ENCODE assay signal across 14 cellular contexts in the genomic region with DNA sequence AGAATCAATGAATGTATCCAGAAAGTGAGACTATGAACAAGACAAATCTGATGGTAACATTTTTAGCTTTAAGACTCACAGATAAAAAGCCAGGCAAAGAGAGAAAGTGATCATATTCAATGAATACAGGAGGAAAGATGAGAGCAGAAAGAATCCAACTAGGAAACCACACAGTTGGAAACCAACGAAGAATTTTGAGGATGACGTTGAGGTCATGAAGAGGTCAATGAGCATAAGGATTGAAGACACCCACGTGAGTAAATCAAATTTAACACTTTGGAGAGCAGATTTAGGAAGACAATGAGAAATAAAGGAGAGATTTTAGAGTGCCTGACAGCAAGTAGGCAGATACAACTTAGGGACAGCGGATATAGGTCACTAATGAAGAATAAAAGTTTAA.
DNase-seq lines count a peak whose midpoint lies in the region; ATAC-seq, FAIRE-seq and TF ChIP-seq lines count a peak whose summit lies in the region.
"Had no signal": no experiment of that assay in that cellular context is flagged by ENCODE, and none has a peak within 500 bp of the region (broad histone marks: within the 10 kb centered on the region; RNA-seq: fewer than 3 reads in every experiment).

No MANE protein-coding gene starts in this region.

- peak; percentile 32 for FAIRE-seq in astrocyte (lab: Jason Lieb, UNC)
- FAIRE-seq: HTR-8/SVneo had no signal

- H3K9ac ChIP-seq in IMR-90 (ENCODE audit: low read depth, low read length) (no peak overlapping the region), astrocyte (ENCODE audit: low read length) (no peak overlapping the region)

- POLR2A ChIA-PET in IMR-90 (lab: Charles Lee; ENCODE audit: unreplicated experiment): no interaction called here

- TF ChIP-seq CTCF in IMR-90 (conservative IDR thresholded peaks at IDR 0.05; ENCODE audit: low read depth, low read length) (no peak), astrocyte (IDR thresholded peaks at IDR 0.05; ENCODE audit: insufficient read depth, low read depth, low read length) (no peak)

- H3K4me3 Mint-ChIP-seq in astrocyte (ENCODE audit: unreplicated experiment): no peak overlapping the region
- H3K4me3 Mint-ChIP-seq: CD8-positive, alpha-beta memory T cell; IgD-negative memory B cell had no signal

- H2BK120ac ChIP-seq in IMR-90 (ENCODE audit: low read depth, low read length): no peak overlapping the region

- H3K27ac ChIP-seq in IMR-90 (ENCODE audit: insufficient read depth, low read length): no peak overlapping the region
- no peak overlapping the region for H3K27ac ChIP-seq in astrocyte (ENCODE audit: low read depth, low read length)

- H3K4me3 ChIP-seq in IMR-90 (ENCODE audit: insufficient read depth, low read depth, low read length) (no peak overlapping the region), astrocyte (ENCODE audit: insufficient read depth, low read depth, low read length) (no peak overlapping the region)

- no peaks in the 10 kb centered on the region for H3K4me1 ChIP-seq in IMR-90 (ENCODE audit: control insufficient read depth, insufficient read depth, low read length)
- peaks cover 7% of the 10 kb centered on the region for H3K4me1 ChIP-seq in astrocyte (ENCODE audit: insufficient read depth, low read length)

- H3K4me2 ChIP-seq in IMR-90 (ENCODE audit: low read depth, low read length) (no peak overlapping the region), astrocyte (ENCODE audit: low read length) (peak overlapping the region; percentile 40)

- no peak for ATAC-seq in IMR-90 (ENCODE audit: low read depth)
- no peak for ATAC-seq in HG03439 (IDR thresholded peaks at IDR 0.05; ENCODE audit: unreplicated experiment)
- ATAC-seq in HG02678 (IDR thresholded peaks at IDR 0.05; ENCODE audit: unreplicated experiment): no peak
- no peak for ATAC-seq in HG03457 (IDR thresholded peaks at IDR 0.05; ENCODE audit: unreplicated experiment)

- H4K5ac ChIP-seq in IMR-90 (ENCODE audit: low read depth, low read length): no peak overlapping the region

- 29% methylated on average over 1 of the region's 4 CpGs; no CpG with 5 or more reads in 1 of the 2 experiments for WGBS in IMR-90 (ENCODE audit: extremely low coverage in 2 of 2, insufficient read length in 1 of 2), 2 experiments

- H3K36me3 ChIP-seq in IMR-90 (ENCODE audit: control insufficient read depth, insufficient read depth, low read length) (no peaks in the 10 kb centered on the region), astrocyte (ENCODE audit: insufficient read depth, low read length) (no peaks in the 10 kb centered on the region)

- in situ Hi-C loops in IMR-90 (cut with MboI; ENCODE audit: low sequenced_read_pairs): loop anchor here (25.0 kb wide), 1 partner anchor 1420 kb away; no protein-coding TSS in a partner anchor

- no peak overlapping the region for H2AK5ac ChIP-seq in IMR-90 (ENCODE audit: low read depth, low read length)

- no peak overlapping the region for H4K91ac ChIP-seq in IMR-90 (ENCODE audit: insufficient read depth, low read depth, low read length)

- H2BK15ac ChIP-seq in IMR-90 (ENCODE audit: low read depth, low read length): no peak overlapping the region

- peaks cover 4% of the 10 kb centered on the region for H3K27me3 Mint-ChIP-seq in astrocyte (ENCODE audit: low read depth, unreplicated experiment)
- H3K27me3 Mint-ChIP-seq: CD8-positive, alpha-beta memory T cell; IgD-negative memory B cell had no signal

- H3K14ac ChIP-seq in IMR-90 (replicated peaks; ENCODE audit: low read depth, low read length): no peak overlapping the region

- TF ChIP-seq RAD21 in IMR-90 (IDR thresholded peaks at IDR 0.05; ENCODE audit: low read length): no peak

- no peaks in the 10 kb centered on the region for H3K79me1 ChIP-seq in IMR-90 (ENCODE audit: low read depth in 1 of 2, low read length in 2 of 2)

- TF ChIP-seq POLR2A in IMR-90 (IDR thresholded peaks at IDR 0.05; ENCODE audit: low read depth, low read length): no peak

- no peak overlapping the region for H3K23ac ChIP-seq in IMR-90 (ENCODE audit: low read depth, low read length)

- no peak overlapping the region for H2BK20ac ChIP-seq in IMR-90 (ENCODE audit: low read depth, low read length)

- H3K9me1 ChIP-seq in IMR-90 (ENCODE audit: insufficient read depth, low read length): no peaks in the 10 kb centered on the region

- CTCF ChIA-PET in IMR-90 (lab: Yijun Ruan, JAX): interaction anchor here (0.6 kb wide), 1 partner anchor 343 kb away, joined by 3 read pairs; no protein-coding TSS in a partner anchor

- H2BK5ac ChIP-seq in IMR-90 (ENCODE audit: low read depth, low read length, poor library complexity, severe bottlenecking): no peak overlapping the region

- H3K36me3 Mint-ChIP-seq in astrocyte (ENCODE audit: low read depth, unreplicated experiment): no peaks in the 10 kb centered on the region
- H3K36me3 Mint-ChIP-seq: CD8-positive, alpha-beta memory T cell had no signal

- BruUV-seq in IMR-90 (replicated peaks; lab: Mats Ljungman, UMichigan): no TSS peak

- H3K9me3 ChIP-seq in IMR-90 (ENCODE audit: control insufficient read depth, insufficient read depth, low read length) (no peaks in the 10 kb centered on the region), astrocyte (ENCODE audit: insufficient read depth, low read depth, low read length) (no peaks in the 10 kb centered on the region)

- DNase-seq in IMR-90 (peak; percentile 21), astrocyte (ENCODE audit: low read depth) (peak; percentile 73), fibroblast of peridontal ligament (ENCODE audit: extremely low read depth) (peak; percentile 39), non-pigmented ciliary epithelial cell (ENCODE audit: low read depth) (peak; percentile 36), NCI-H187 treated with DMSO at 0.1 percent for 48 hours (lab: John Stamatoyannopoulos, UW) (no peak)
- DNase-seq: C1 segment of cervical spinal cord; CD8-positive, alpha-beta memory T cell; NCI-H510A; SHP77 had no signal

- no peak overlapping the region for H3K27ac Mint-ChIP-seq in astrocyte (ENCODE audit: unreplicated experiment)
- H3K27ac Mint-ChIP-seq: CD8-positive, alpha-beta memory T cell; IgD-negative memory B cell had no signal

- no peaks in the 10 kb centered on the region for H3K27me3 ChIP-seq in IMR-90 (ENCODE audit: control insufficient read depth, insufficient read depth, low read length)
- no peaks in the 10 kb centered on the region for H3K27me3 ChIP-seq in astrocyte (ENCODE audit: insufficient read depth, low read length)

- H2AK9ac ChIP-seq in IMR-90 (replicated peaks; ENCODE audit: low read depth, low read length, poor library complexity): no peak overlapping the region

- H4K20me1 ChIP-seq in IMR-90 (ENCODE audit: insufficient read depth, low read length) (no peaks in the 10 kb centered on the region), astrocyte (ENCODE audit: insufficient read depth, low read length) (no peaks in the 10 kb centered on the region)

- no peak overlapping the region for H3K56ac ChIP-seq in IMR-90 (ENCODE audit: extremely low read depth, insufficient read depth, low read length)

- H4K8ac ChIP-seq in IMR-90 (ENCODE audit: low read depth in 2 of 2, low read length in 2 of 2): no peak overlapping the region

- no peaks in the 10 kb centered on the region for H3K9me3 Mint-ChIP-seq in astrocyte (ENCODE audit: unreplicated experiment)

- dilution Hi-C loops in IMR-90 (cut with HindIII; ENCODE audit: low sequenced_read_pairs, unreplicated experiment): no loop called here

- no peak overlapping the region for H3K4ac ChIP-seq in IMR-90 (ENCODE audit: low read depth, low read length)

- H3K79me2 ChIP-seq in astrocyte (ENCODE audit: insufficient read depth, low read length): no peaks in the 10 kb centered on the region

- intact Hi-C loops in IMR-90 (cut with micrococcal nuclease): no loop called here

- H3K18ac ChIP-seq in IMR-90 (ENCODE audit: low read depth, low read length): no peak overlapping the region

- H3K4me1 Mint-ChIP-seq in astrocyte (ENCODE audit: low read depth, unreplicated experiment): peaks cover 4% of the 10 kb centered on the region
- H3K4me1 Mint-ChIP-seq: CD8-positive, alpha-beta memory T cell had no signal

- no peak overlapping the region for H2AFZ ChIP-seq in IMR-90 (replicated peaks; ENCODE audit: low read length, poor library complexity)
- no peak overlapping the region for H2AFZ ChIP-seq in astrocyte (ENCODE audit: low read depth, low read length)

TF ChIP-seq in IMR-90, 13 proteins besides CTCF, POLR2A, EP300 and RAD21:
- no peak for TF ChIP-seq MXI1 (IDR thresholded peaks at IDR 0.05; ENCODE audit: borderline replicate concordance, low read depth, low read length)
- TF ChIP-seq CHD1 (IDR thresholded peaks at IDR 0.05; ENCODE audit: low read depth, low read length): no peak
- TF ChIP-seq CEBPB (IDR thresholded peaks at IDR 0.05; ENCODE audit: low read depth, low read length): no peak
- no peak for TF ChIP-seq RCOR1 (IDR thresholded peaks at IDR 0.05; ENCODE audit: insufficient replicate concordance, low read length)
- no peak for TF ChIP-seq MAFK (IDR thresholded peaks at IDR 0.05; ENCODE audit: low read depth, low read length)
- no peak for TF ChIP-seq NFE2L2 (IDR thresholded peaks at IDR 0.05; ENCODE audit: low read depth, low read length)
- no peak for TF ChIP-seq SMC3 (IDR thresholded peaks at IDR 0.05; ENCODE audit: low read depth, low read length)
- no peak for TF ChIP-seq FOS (IDR thresholded peaks at IDR 0.05; ENCODE audit: low read depth, low read length)
- no peak for TF ChIP-seq MAZ (IDR thresholded peaks at IDR 0.05; ENCODE audit: borderline replicate concordance, low read depth, low read length)
- TF ChIP-seq, protein P1, sequence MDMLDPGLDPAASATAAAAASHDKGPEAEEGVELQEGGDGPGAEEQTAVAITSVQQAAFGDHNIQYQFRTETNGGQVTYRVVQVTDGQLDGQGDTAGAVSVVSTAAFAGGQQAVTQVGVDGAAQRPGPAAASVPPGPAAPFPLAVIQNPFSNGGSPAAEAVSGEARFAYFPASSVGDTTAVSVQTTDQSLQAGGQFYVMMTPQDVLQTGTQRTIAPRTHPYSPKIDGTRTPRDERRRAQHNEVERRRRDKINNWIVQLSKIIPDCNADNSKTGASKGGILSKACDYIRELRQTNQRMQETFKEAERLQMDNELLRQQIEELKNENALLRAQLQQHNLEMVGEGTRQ (IDR thresholded peaks at IDR 0.05; ENCODE audit: low read depth, low read length): no peak
- TF ChIP-seq BHLHE40 (IDR thresholded peaks at IDR 0.05; ENCODE audit: low read depth, low read length): no peak
- TF ChIP-seq, protein P2, sequence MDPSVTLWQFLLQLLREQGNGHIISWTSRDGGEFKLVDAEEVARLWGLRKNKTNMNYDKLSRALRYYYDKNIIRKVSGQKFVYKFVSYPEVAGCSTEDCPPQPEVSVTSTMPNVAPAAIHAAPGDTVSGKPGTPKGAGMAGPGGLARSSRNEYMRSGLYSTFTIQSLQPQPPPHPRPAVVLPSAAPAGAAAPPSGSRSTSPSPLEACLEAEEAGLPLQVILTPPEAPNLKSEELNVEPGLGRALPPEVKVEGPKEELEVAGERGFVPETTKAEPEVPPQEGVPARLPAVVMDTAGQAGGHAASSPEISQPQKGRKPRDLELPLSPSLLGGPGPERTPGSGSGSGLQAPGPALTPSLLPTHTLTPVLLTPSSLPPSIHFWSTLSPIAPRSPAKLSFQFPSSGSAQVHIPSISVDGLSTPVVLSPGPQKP (IDR thresholded peaks at IDR 0.05; ENCODE audit: borderline replicate concordance, low read depth, low read length): no peak
